ENCODE assay signal across 27 cellular contexts in genomic region chr4:139954512-139954911, GRCh38.
"Had no signal": no experiment of that assay in that cellular context is flagged by ENCODE, and none has a peak within 500 bp of the region (broad histone marks: within the 10 kb centered on the region; RNA-seq: fewer than 3 reads in every experiment).

No MANE protein-coding gene starts in this region.

- H3K9me3 Mint-ChIP-seq: stimulated activated naive CD8-positive, alpha-beta T cell treated with anti-CD3 and anti-CD28 coated beads, Interleukin-15, Interleukin-2, amounts not matched to agents 100 ng/mL and 50 ng/mL, for 24 hours had no signal

- H3K4me1 ChIP-seq: right lobe of liver had no signal

- ATAC-seq: psoas muscle; right cardiac atrium; right lobe of liver; stimulated activated effector memory CD8-positive, alpha-beta T cell treated with anti-CD3 and anti-CD28 coated beads, Interleukin-12 subunit alpha, Interleukin-12 subunit beta, amount 100 ng/mL, for 72 hours; stimulated activated naive B cell treated with anti-CD40 and anti-IgM and Interleukin-4, amounts not matched to agents 10 μg/mL and 1 μg/mL and 100 μg/mL, for 72 hours had no signal

- DNase-seq: occipital lobe; ovary; posterior cingulate gyrus; psoas muscle; right cardiac atrium; right lobe of liver; sigmoid colon; small intestine; stimulated activated CD4-positive, alpha-beta T cell treated with anti-CD3 and anti-CD28 coated beads, Interleukin-15, amount 100 ng/mL, for 24 hours; stimulated activated CD4-positive, alpha-beta T cell treated with anti-CD3 and anti-CD28 coated beads, Interleukin-2, amount 100 ng/mL, for 24 hours; stimulated activated CD4-positive, alpha-beta T cell treated with anti-CD3 and anti-CD28 coated beads, Interleukin-2, amount 100 ng/mL, for 48 hours; stimulated activated CD4-positive, alpha-beta T cell treated with anti-CD3 and anti-CD28 coated beads, Interleukin-4, amount 100 ng/mL, for 24 hours; stimulated activated naive B cell treated with anti-CD40 and anti-IgM and Interleukin-4, amounts not matched to agents 10 μg/mL and 1 μg/mL and 100 μg/mL, for 72 hours; stimulated activated naive CD4-positive, alpha-beta T cell treated with Interleukin-2 at 50 U/mL for 16 hours; stomach; thyroid gland; trophoblast cell; upper lobe of left lung had no signal

- H3K27me3 Mint-ChIP-seq: progenitor cell of endocrine pancreas had no signal

- H3K4me3 ChIP-seq: neural progenitor cell, ovary, psoas muscle, right lobe of liver, sigmoid colon, stomach, thoracic aorta, thyroid gland, tibial nerve, upper lobe of left lung, vagina had no signal

- H3K4me2 ChIP-seq: neural progenitor cell had no signal

- H3K4me3 Mint-ChIP-seq: nephron; neural progenitor cell; stimulated activated effector memory CD8-positive, alpha-beta T cell treated with anti-CD3 and anti-CD28 coated beads, Interleukin-12 subunit alpha, Interleukin-12 subunit beta, amount 100 ng/mL, for 72 hours; stimulated activated naive B cell treated with anti-CD40 and anti-IgM and Interleukin-4, amounts not matched to agents 10 μg/mL and 1 μg/mL and 100 μg/mL, for 72 hours; stimulated activated naive CD8-positive, alpha-beta T cell treated with anti-CD3 and anti-CD28 coated beads, Interleukin-15, Interleukin-2, amounts not matched to agents 100 ng/mL and 50 ng/mL, for 24 hours had no signal

- H3K27ac Mint-ChIP-seq: neural progenitor cell; progenitor cell of endocrine pancreas; stimulated activated effector memory CD8-positive, alpha-beta T cell treated with anti-CD3 and anti-CD28 coated beads, Interleukin-12 subunit alpha, Interleukin-12 subunit beta, amount 100 ng/mL, for 72 hours; stimulated activated naive B cell treated with anti-CD40 and anti-IgM and Interleukin-4, amounts not matched to agents 10 μg/mL and 1 μg/mL and 100 μg/mL, for 72 hours; stimulated activated naive CD8-positive, alpha-beta T cell treated with anti-CD3 and anti-CD28 coated beads, Interleukin-15, Interleukin-2, amounts not matched to agents 100 ng/mL and 50 ng/mL, for 24 hours had no signal

- H3K9me3 ChIP-seq: ovary, psoas muscle, right lobe of liver, sigmoid colon, stomach, thoracic aorta, thyroid gland, tibial nerve, upper lobe of left lung, vagina had no signal

- H3K9ac ChIP-seq: neural progenitor cell, parathyroid adenoma had no signal

- H3K27ac ChIP-seq: neural progenitor cell, ovary, parathyroid adenoma, psoas muscle, right lobe of liver, sigmoid colon, stomach, thoracic aorta, thyroid gland, upper lobe of left lung, vagina had no signal

- H3K36me3 ChIP-seq: neural progenitor cell, ovary, right lobe of liver, sigmoid colon, stomach, thoracic aorta, thyroid gland, tibial nerve, upper lobe of left lung, vagina had no signal

- H3K27me3 ChIP-seq: neural progenitor cell, ovary, right lobe of liver, sigmoid colon, stomach, thyroid gland, tibial nerve, upper lobe of left lung, vagina had no signal
